In the genomic region with DNA sequence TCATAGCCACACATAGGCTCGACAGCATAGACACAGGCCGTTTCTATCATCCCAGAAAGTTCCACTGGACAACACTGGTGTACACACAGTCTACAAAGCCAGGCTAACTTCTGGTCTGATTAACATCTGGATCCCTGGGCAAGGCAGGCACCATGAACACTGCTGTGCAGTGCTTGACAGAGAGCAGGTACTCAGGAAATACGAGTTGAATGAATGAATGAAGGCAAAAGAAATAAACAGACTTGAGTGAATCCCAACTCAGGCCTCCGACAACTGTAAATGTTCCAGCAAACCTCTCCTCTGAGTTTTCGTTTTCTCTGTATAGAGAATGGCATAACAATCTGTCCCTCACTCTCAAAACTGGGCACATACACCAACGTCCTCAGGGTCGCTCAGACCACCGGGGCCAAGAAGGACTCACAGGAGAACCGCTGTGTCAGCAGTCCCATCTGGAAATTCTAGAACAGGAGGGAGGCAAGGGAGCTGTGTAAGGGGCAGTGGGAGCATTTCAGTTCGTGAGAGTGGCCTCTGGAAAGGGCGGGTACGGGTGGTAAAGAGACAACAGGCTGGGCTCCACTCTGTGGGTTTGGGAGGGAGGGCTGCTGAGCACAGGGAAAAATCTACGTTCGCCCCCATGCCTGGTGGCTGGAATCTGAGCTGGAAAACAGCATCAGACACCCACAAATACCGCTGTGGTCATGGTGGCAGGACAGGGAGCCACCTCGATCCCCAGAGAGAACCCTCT, we compare ENCODE assay signal across 13 cellular contexts. TPM values are rescaled to one million over a fixed set of nuclear protein-coding genes. Genes with fewer than 3 reads are reported as not detected.
DNase-seq lines count a peak whose midpoint lies in the region; ATAC-seq and TF ChIP-seq lines count a peak whose summit lies in the region.
"Had no signal": no experiment of that assay in that cellular context is flagged by ENCODE, and none has a peak within 500 bp of the region (broad histone marks: within the 10 kb centered on the region; RNA-seq: fewer than 3 reads in every experiment).

No MANE protein-coding gene starts in this region.

- H3K27me3 Mint-ChIP-seq in GM23338 (ENCODE audit: insufficient read depth, low read depth, poor library complexity) (peaks cover 19% of the 10 kb centered on the region), endodermal cell (ENCODE audit: insufficient read depth) (peaks cover 2% of the 10 kb centered on the region)

- H2AFZ ChIP-seq in GM23338 = no peak overlapping the region
- H2AFZ ChIP-seq in parathyroid adenoma = no peak overlapping the region

- POLR2A ChIA-PET in AG04450 (lab: Yijun Ruan, JAX) = interaction anchor here (0.5 kb wide), 1 partner anchor 19 kb away, joined by 3 read pairs; no protein-coding TSS in a partner anchor

- H3K36me3 ChIP-seq in GM23338 (ENCODE audit: insufficient read depth) (no peaks in the 10 kb centered on the region), endodermal cell (ENCODE audit: control insufficient read depth, insufficient read depth, low read length) (no peaks in the 10 kb centered on the region), parathyroid adenoma (ENCODE audit: control insufficient read depth, insufficient read depth, low read length) (no peaks in the 10 kb centered on the region)
- H3K36me3 ChIP-seq: neutrophil, upper lobe of left lung had no signal

- CTCF ChIA-PET in AG04450 (lab: Charles Lee) = no interaction called here

- H3K4me3 ChIP-seq in AG04450 (ENCODE audit: low read depth, low read length) = no peak overlapping the region
- H3K4me3 ChIP-seq in GM23338 = no peak overlapping the region
- no peak overlapping the region for H3K4me3 ChIP-seq in endodermal cell (ENCODE audit: low read length)
- H3K4me3 ChIP-seq in parathyroid adenoma (ENCODE audit: low read depth, low read length) = no peak overlapping the region
- H3K4me3 ChIP-seq: upper lobe of left lung had no signal

- H3K9ac ChIP-seq in endodermal cell (ENCODE audit: extremely low read depth, low read length, poor library complexity, severe bottlenecking) (no peak overlapping the region), parathyroid adenoma (no peak overlapping the region)

- no peak for DNase-seq in AG04450 (ENCODE audit: low read depth, low spot score)
- DNase-seq in GM23338 (ENCODE audit: low spot score) = no peak
- DNase-seq in endodermal cell = no peak
- no peak for DNase-seq in RKO (ENCODE audit: low spot score)
- DNase-seq in SHP77 treated with DMSO at 0.1 percent for 48 hours (lab: John Stamatoyannopoulos, UW) = no peak
- no peak for DNase-seq in stimulated activated CD8-positive, alpha-beta memory T cell treated with anti-CD3 and anti-CD28 coated beads, Interleukin-4, amount 100 ng/mL, for 48 hours
- DNase-seq: activated T-cell treated with anti-CD3 and anti-CD28 coated beads, Interleukin-2, amount 50 U/mL, for 4 hours; amniotic stem cell; C1 segment of cervical spinal cord; EL; upper lobe of left lung had no signal

- H3K4me2 ChIP-seq in GM23338 = no peak overlapping the region
- no peak overlapping the region for H3K4me2 ChIP-seq in parathyroid adenoma (ENCODE audit: low read length)

- no peak for TF ChIP-seq CTCF in AG04450 (IDR thresholded peaks at IDR 0.05; ENCODE audit: low read depth, low read length)
- no peak for TF ChIP-seq CTCF in GM23338 (conservative IDR thresholded peaks at IDR 0.05; ENCODE audit: low read depth in 2 of 2)
- no peak for TF ChIP-seq CTCF in endodermal cell (conservative IDR thresholded peaks at IDR 0.05)
- no peak for TF ChIP-seq CTCF in parathyroid adenoma (IDR thresholded peaks at IDR 0.05)

- H3K9me3 ChIP-seq in AG04450 (ENCODE audit: control insufficient read depth, insufficient read depth, low read length) (peaks cover 5% of the 10 kb centered on the region; the same call in 1 of the 2 replicates), endodermal cell (ENCODE audit: control insufficient read depth, low read length) (no peaks in the 10 kb centered on the region), parathyroid adenoma (ENCODE audit: control insufficient read depth, low read length) (no peaks in the 10 kb centered on the region)
- H3K9me3 ChIP-seq: neutrophil, upper lobe of left lung had no signal

- H3K9me3 Mint-ChIP-seq in GM23338 (no peaks in the 10 kb centered on the region), endodermal cell (peaks cover 7% of the 10 kb centered on the region)
- H3K9me3 Mint-ChIP-seq: activated T-cell treated with anti-CD3 and anti-CD28 coated beads, Interleukin-2, amount 50 U/mL, for 4 hours had no signal

- peaks cover 4% of the 10 kb centered on the region; the same call in 1 of the 2 replicates for H3F3A ChIP-seq in GM23338 (replicated peaks; ENCODE audit: low read depth)

- H3K27me3 ChIP-seq in AG04450 (ENCODE audit: control insufficient read depth, insufficient read depth, low read length) (no peaks in the 10 kb centered on the region), GM23338 (ENCODE audit: insufficient read depth) (no peaks in the 10 kb centered on the region), endodermal cell (ENCODE audit: control insufficient read depth, insufficient read depth, low read length, poor library complexity, severe bottlenecking) (no peaks in the 10 kb centered on the region), parathyroid adenoma (ENCODE audit: control insufficient read depth, insufficient read depth, low read length) (no peaks in the 10 kb centered on the region)
- H3K27me3 ChIP-seq: neutrophil, upper lobe of left lung had no signal

- H3K79me2 ChIP-seq in GM23338 (replicated peaks; ENCODE audit: insufficient read depth) = peaks cover 4% of the 10 kb centered on the region; the same call in 1 of the 2 replicates
- H3K79me2 ChIP-seq in parathyroid adenoma = peaks cover 28% of the 10 kb centered on the region

- H4K20me1 ChIP-seq in GM23338 (replicated peaks; ENCODE audit: insufficient read depth) = peaks cover 4% of the 10 kb centered on the region; the same call in 1 of the 2 replicates

- H3K27ac ChIP-seq in AG04450 (ENCODE audit: low read depth, low read length) (peak overlapping the region; percentile 42), GM23338 (ENCODE audit: low read depth) (no peak overlapping the region), endodermal cell (ENCODE audit: low read depth, low read length) (peak overlapping the region; percentile 79), parathyroid adenoma (peak overlapping the region; percentile 69)
- H3K27ac ChIP-seq: neutrophil had no signal

- peaks cover 25% of the 10 kb centered on the region for H3K4me1 ChIP-seq in GM23338 (ENCODE audit: insufficient read depth)
- peaks cover 13% of the 10 kb centered on the region for H3K4me1 ChIP-seq in endodermal cell (ENCODE audit: control insufficient read depth, insufficient read depth, low read length)
- H3K4me1 ChIP-seq in parathyroid adenoma = peaks cover 25% of the 10 kb centered on the region

- H3K27ac Mint-ChIP-seq in GM23338 (peak overlapping the region; percentile 83; the same call in 1 of the 2 replicates), endodermal cell (no peak overlapping the region)

- WGBS in endodermal cell (ENCODE audit: insufficient coverage in 1 of 2, insufficient read length in 1 of 2), 2 experiments = 90 to 92% methylated on average over 14 to 16 of the region's 16 CpGs

- no peak overlapping the region; the same call in 2 of the 3 replicates for H3K4me3 Mint-ChIP-seq in GM23338
- H3K4me3 Mint-ChIP-seq in endodermal cell = no peak overlapping the region
- H3K4me3 Mint-ChIP-seq: activated T-cell treated with anti-CD3 and anti-CD28 coated beads, Interleukin-2, amount 50 U/mL, for 4 hours had no signal

- ATAC-seq in GM23338 = no peak
- ATAC-seq: activated T-cell treated with anti-CD3 and anti-CD28 coated beads, Interleukin-2, amount 50 U/mL, for 4 hours had no signal

- H3K4me1 Mint-ChIP-seq in GM23338 = peaks cover 56% of the 10 kb centered on the region
- H3K4me1 Mint-ChIP-seq in endodermal cell = peaks cover 39% of the 10 kb centered on the region

- H3K36me3 Mint-ChIP-seq in GM23338 (ENCODE audit: low read depth) (no peaks in the 10 kb centered on the region; the same call in 2 of the 3 replicates), endodermal cell (ENCODE audit: low read depth) (peaks cover 6% of the 10 kb centered on the region)

- no peaks in the 10 kb centered on the region for H3K9me2 ChIP-seq in GM23338 (ENCODE audit: insufficient read depth)

TF ChIP-seq in GM23338, 12 proteins besides CTCF, POLR2A, EP300 and RAD21 (continues in another document):
- TF ChIP-seq, protein P1, sequence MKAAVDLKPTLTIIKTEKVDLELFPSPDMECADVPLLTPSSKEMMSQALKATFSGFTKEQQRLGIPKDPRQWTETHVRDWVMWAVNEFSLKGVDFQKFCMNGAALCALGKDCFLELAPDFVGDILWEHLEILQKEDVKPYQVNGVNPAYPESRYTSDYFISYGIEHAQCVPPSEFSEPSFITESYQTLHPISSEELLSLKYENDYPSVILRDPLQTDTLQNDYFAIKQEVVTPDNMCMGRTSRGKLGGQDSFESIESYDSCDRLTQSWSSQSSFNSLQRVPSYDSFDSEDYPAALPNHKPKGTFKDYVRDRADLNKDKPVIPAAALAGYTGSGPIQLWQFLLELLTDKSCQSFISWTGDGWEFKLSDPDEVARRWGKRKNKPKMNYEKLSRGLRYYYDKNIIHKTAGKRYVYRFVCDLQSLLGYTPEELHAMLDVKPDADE (IDR thresholded peaks at IDR 0.05) = no peak
- TF ChIP-seq EZH2phosphoT487 (IDR thresholded peaks at IDR 0.05; ENCODE audit: unreplicated experiment) (no peak), POLR2AphosphoS5 (IDR thresholded peaks at IDR 0.05; ENCODE audit: low read depth) (no peak)

RNA-seq across cellular contexts. Expression of a gene that starts 15.1 kb away (rescaled TPM):
- polyA plus RNA-seq in AG04450 (2011; rRNA removed) = 145 and 161 TPM in 2 replicates
- 84.2 and 92.4 TPM in 2 replicates for polyA minus RNA-seq in AG04450 (2011; rRNA and poly(A)+ RNA removed)
- total RNA-seq in GM23338 (2014; rRNA removed; shearing (Covaris generic)) = 45.0 and 48.0 TPM in 2 replicates
- 10.4 and 11.0 TPM in 2 replicates for polyA plus RNA-seq in GM23338 (2016; fragmentation: Nextera tagmentation; extraction: Ambion mirVana)
- total RNA-seq in endodermal cell = 10 to 100 TPM; 47.8 to 57.9 TPM
- polyA plus RNA-seq in endodermal cell (2013, experiment 1 of 2) = 38.8 TPM
- 42.8 TPM for polyA plus RNA-seq in endodermal cell (2013, experiment 2 of 2)
